1 cellular context compared by ENCODE assay signal in the genomic region with DNA sequence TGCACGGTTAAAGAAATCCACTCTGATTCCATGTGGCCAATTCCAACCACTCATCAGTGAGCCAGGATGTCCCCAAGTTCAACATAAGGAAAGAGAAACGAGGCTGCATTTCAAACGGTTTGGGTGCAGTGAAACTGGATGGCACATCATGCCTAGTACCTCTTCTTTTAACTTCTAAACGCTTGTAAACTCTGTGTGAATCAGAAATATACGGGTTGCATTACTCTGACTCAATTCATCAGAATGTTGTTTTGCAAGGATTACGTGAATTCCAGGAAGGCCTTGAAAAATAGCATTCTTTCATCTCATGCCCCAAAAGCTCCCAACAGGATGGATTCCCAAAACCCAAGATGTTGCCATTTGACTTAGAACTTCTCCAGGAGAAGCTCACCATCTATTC.
A peak's percentile ranks its signal among the peaks of the same experiment; 100 is the strongest.
TF ChIP-seq lines count a peak whose summit lies in the region.

No MANE protein-coding gene starts in this region.

TF ChIP-seq in SK-N-SH, 30 proteins besides CTCF, POLR2A, EP300 and RAD21 (continued from another document):
- TF ChIP-seq IRF3 (IDR thresholded peaks at IDR 0.05; ENCODE audit: low read depth, low read length), result no peak
- TF ChIP-seq SIN3A (IDR thresholded peaks at IDR 0.05; ENCODE audit: borderline replicate concordance, low read depth, low read length), result no peak
- TF ChIP-seq TAF1 (IDR thresholded peaks at IDR 0.05; ENCODE audit: borderline replicate concordance, low read depth, low read length), result no peak
- TF ChIP-seq PBX3 (IDR thresholded peaks at IDR 0.05), result peak; percentile 19; the same call in 1 of the 2 replicates
- TF ChIP-seq USF1 (IDR thresholded peaks at IDR 0.05; ENCODE audit: borderline replicate concordance, low read depth), result no peak
- no peak for TF ChIP-seq FOXJ3 (CRISPR knock-in tag; IDR thresholded peaks at IDR 0.05)
- TF ChIP-seq TCF12 (IDR thresholded peaks at IDR 0.05), result peak; percentile 41
- TF ChIP-seq USF2 (IDR thresholded peaks at IDR 0.05; ENCODE audit: borderline replicate concordance, low read depth, low read length), result no peak
- no peak for TF ChIP-seq MXI1 (IDR thresholded peaks at IDR 0.05; ENCODE audit: low read depth, low read length)
- no peak for TF ChIP-seq RFX5 (IDR thresholded peaks at IDR 0.05; ENCODE audit: low read length)
- peak; percentile 16; the same call in 1 of the 2 replicates for TF ChIP-seq NFIC (IDR thresholded peaks at IDR 0.05; ENCODE audit: borderline replicate concordance)
- peak; percentile 76 for TF ChIP-seq FOSL2 (IDR thresholded peaks at IDR 0.05; ENCODE audit: borderline replicate concordance, low read depth)
